In the genomic region with DNA sequence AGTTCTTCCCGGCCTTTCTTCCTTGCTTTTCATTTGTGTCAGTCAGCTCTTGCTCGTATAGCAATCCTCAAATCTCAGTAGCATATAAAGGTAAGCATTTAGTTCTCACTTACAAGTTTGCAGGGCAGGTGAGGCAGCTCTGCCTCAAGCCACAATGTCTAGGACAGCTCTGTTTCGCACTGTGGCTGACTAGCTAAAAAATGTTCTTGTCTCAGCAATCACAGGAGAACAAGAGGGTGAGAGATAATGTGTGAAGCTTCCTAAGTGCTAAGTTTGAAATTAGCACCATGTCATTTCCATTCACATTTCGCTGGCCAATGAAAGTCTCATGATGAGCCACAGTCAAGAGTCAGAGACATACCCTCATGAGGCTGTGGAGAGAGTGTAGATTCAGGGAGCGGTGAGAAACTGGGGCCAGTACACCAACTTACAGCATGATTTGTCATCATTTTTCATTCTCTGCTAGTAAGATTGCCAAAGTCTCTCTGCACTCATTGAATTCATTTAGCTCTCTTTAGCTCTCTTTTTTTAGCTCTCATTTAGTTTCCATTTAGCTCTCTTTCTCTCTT, we compare ENCODE assay signal across 12 cellular contexts. TPM values are rescaled to one million over a fixed set of nuclear protein-coding genes. Genes with fewer than 3 reads are reported as not detected.
DNase-seq lines count a peak whose midpoint lies in the region; ATAC-seq and TF ChIP-seq lines count a peak whose summit lies in the region.
"Not testable (repeated sequence)": the region's sequence is repeated elsewhere in the genome, so short reads cannot be mapped to it uniquely, and the experiment has no call there.
"Had no signal": no experiment of that assay in that cellular context is flagged by ENCODE, and none has a peak within 500 bp of the region (broad histone marks: within the 10 kb centered on the region; RNA-seq: fewer than 3 reads in every experiment).

No MANE protein-coding gene starts in this region.

- intact Hi-C loops in activated CD4-positive, alpha-beta T cell treated with anti-CD3 and anti-CD28 coated beads, Interleukin-2, amount 10 ng/mL, durations not matched to agents 24 days and 14 days (cut with micrococcal nuclease), result not testable (repeated sequence)

- H3K9me3 Mint-ChIP-seq in activated CD4-positive, alpha-beta T cell treated with anti-CD3 and anti-CD28 coated beads, Interleukin-2, amount 10 ng/mL, durations not matched to agents 24 days and 14 days; activated naive CD8-positive, alpha-beta T cell treated with anti-CD3 and anti-CD28 coated beads, Interleukin-2, amount 50 U/mL, for 24 hours; immature natural killer cell: not testable (repeated sequence)

- peak; percentile 88 for ATAC-seq in activated naive CD8-positive, alpha-beta T cell treated with anti-CD3 and anti-CD28 coated beads, Interleukin-2, amount 50 U/mL, for 24 hours

- H3K4me1 ChIP-seq in KMS-11 (ENCODE audit: low read depth, poor library complexity, severe bottlenecking), result peaks cover 12% of the 10 kb centered on the region

- DNase-seq in activated CD4-positive, alpha-beta T cell treated with anti-CD3 and anti-CD28 coated beads, Interleukin-2, amount 10 ng/mL, durations not matched to agents 24 days and 14 days; activated naive CD8-positive, alpha-beta T cell treated with anti-CD3 and anti-CD28 coated beads, Interleukin-2, amount 50 U/mL, for 24 hours: not testable (repeated sequence)
- peak; percentile 35 to 38 for DNase-seq in activated T-cell treated with anti-CD3 and anti-CD28 coated beads, Interleukin-2, amount 50 U/mL, for 48 hours
- DNase-seq in immature natural killer cell, result peak; percentile 22 to 46 (median 40)
- DNase-seq in stimulated activated CD4-positive, alpha-beta T cell treated with anti-CD3 and anti-CD28 coated beads, Interleukin-1b, Interleukin-23, amount 100 ng/mL, for 48 hours, result peak; percentile 55
- peak; percentile 24 for DNase-seq in stromal cell of bone marrow (ENCODE audit: low read depth)

- not testable (repeated sequence) for H3K4me2 ChIP-seq in KMS-11

- H2AFZ ChIP-seq in KMS-11 (ENCODE audit: low read depth), result not testable (repeated sequence)

- peak overlapping the region; percentile 5 for H3K27ac ChIP-seq in KMS-11

- not testable (repeated sequence) for H3K9ac ChIP-seq in KMS-11

- not testable (repeated sequence) for H4K20me1 ChIP-seq in KMS-11 (ENCODE audit: insufficient read depth)

- not testable (repeated sequence) for H3K27me3 ChIP-seq in KMS-11 (ENCODE audit: insufficient read depth, low read depth)

- H3K36me3 ChIP-seq in KMS-11 (ENCODE audit: insufficient read depth), result not testable (repeated sequence)

- H3K27ac Mint-ChIP-seq in activated CD4-positive, alpha-beta T cell treated with anti-CD3 and anti-CD28 coated beads, Interleukin-2, amount 10 ng/mL, durations not matched to agents 24 days and 14 days, result peak overlapping the region; percentile 66
- H3K27ac Mint-ChIP-seq in activated naive CD8-positive, alpha-beta T cell treated with anti-CD3 and anti-CD28 coated beads, Interleukin-2, amount 50 U/mL, for 24 hours, result peak overlapping the region; percentile 35
- H3K27ac Mint-ChIP-seq in immature natural killer cell, result peak overlapping the region; percentile 46 to 80 (median 71)

- not testable (repeated sequence) for H3K4me3 Mint-ChIP-seq in activated CD4-positive, alpha-beta T cell treated with anti-CD3 and anti-CD28 coated beads, Interleukin-2, amount 10 ng/mL, durations not matched to agents 24 days and 14 days; activated naive CD8-positive, alpha-beta T cell treated with anti-CD3 and anti-CD28 coated beads, Interleukin-2, amount 50 U/mL, for 24 hours
- H3K4me3 Mint-ChIP-seq in immature natural killer cell, result peak overlapping the region in 1 of 5 donors; percentile 54

- not testable (repeated sequence) for H3K4me3 ChIP-seq in KMS-11 (IDR thresholded peaks at IDR 0.05; ENCODE audit: insufficient read depth, low read depth, low read length)

- TF ChIP-seq CTCF in KMS-11 (conservative IDR thresholded peaks at IDR 0.05; ENCODE audit: low read depth, low read length), result not testable (repeated sequence)

- H3K79me2 ChIP-seq in KMS-11 (ENCODE audit: insufficient read depth, low read depth), result not testable (repeated sequence)

- not testable (repeated sequence) for H3K4me1 Mint-ChIP-seq in activated CD4-positive, alpha-beta T cell treated with anti-CD3 and anti-CD28 coated beads, Interleukin-2, amount 10 ng/mL, durations not matched to agents 24 days and 14 days; activated naive CD8-positive, alpha-beta T cell treated with anti-CD3 and anti-CD28 coated beads, Interleukin-2, amount 50 U/mL, for 24 hours; immature natural killer cell

- not testable (repeated sequence) for H3K36me3 Mint-ChIP-seq in activated CD4-positive, alpha-beta T cell treated with anti-CD3 and anti-CD28 coated beads, Interleukin-2, amount 10 ng/mL, durations not matched to agents 24 days and 14 days (ENCODE audit: low read depth); activated naive CD8-positive, alpha-beta T cell treated with anti-CD3 and anti-CD28 coated beads, Interleukin-2, amount 50 U/mL, for 24 hours (ENCODE audit: low read depth); immature natural killer cell

- H3K27me3 Mint-ChIP-seq in activated CD4-positive, alpha-beta T cell treated with anti-CD3 and anti-CD28 coated beads, Interleukin-2, amount 10 ng/mL, durations not matched to agents 24 days and 14 days; activated naive CD8-positive, alpha-beta T cell treated with anti-CD3 and anti-CD28 coated beads, Interleukin-2, amount 50 U/mL, for 24 hours; immature natural killer cell (ENCODE audit: low read depth in 3 of 3): not testable (repeated sequence)

RNA-seq across cellular contexts. Expression of gene FCGR1A, which starts 1.0 kb away (rescaled TPM):
- total RNA-seq in activated CD4-positive, alpha-beta T cell treated with anti-CD3 and anti-CD28 coated beads, Interleukin-2, amount 10 ng/mL, durations not matched to agents 24 days and 14 days, result not detected in 2 replicates
- not detected for polyA plus RNA-seq in immature natural killer cell
- total RNA-seq: A673, Caco-2, H4 had no signal
- polyA plus RNA-seq: BJ; CD4-positive, alpha-beta memory T cell had no signal
